In the genomic region with DNA sequence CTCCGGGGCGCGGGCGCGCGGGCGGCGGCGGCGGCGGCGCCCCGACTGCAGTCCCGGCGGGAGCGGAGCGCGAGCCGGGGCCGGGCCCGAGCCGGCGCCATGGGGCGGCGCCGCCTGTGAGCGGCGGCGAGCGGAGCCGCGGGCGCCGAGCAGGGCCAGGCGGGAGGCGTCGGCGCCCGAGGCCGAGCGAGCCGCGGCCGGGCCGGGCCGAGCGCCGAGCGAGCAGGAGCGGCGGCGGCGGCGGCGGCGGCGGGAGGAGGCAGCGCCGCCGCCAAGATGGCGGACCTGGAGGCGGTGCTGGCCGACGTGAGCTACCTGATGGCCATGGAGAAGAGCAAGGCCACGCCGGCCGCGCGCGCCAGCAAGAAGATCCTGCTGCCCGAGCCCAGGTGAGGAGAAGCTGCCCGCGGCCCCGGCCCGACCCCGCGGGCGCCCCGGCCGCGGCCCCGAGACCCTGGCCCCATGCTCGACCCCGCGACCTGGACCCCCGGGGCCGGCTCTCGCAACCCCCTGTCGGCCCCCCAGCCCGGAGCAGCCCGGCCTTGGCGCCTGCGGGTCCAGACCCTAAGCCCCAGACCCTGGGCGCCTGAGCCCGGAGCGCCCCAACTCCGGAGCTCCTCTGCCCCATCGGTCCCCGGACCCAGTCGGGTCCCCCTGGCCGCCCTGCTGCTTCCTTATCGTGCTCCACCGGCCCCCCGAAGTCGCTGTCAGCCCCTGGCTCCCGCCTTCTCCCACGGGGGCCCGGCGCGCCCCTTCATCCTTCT, we compare ENCODE assay signal across 8 cellular contexts. TPM values are rescaled to one million over a fixed set of nuclear protein-coding genes. Genes with fewer than 3 reads are reported as not detected.
DNase-seq lines count a peak whose midpoint lies in the region; ATAC-seq and TF ChIP-seq lines count a peak whose summit lies in the region.

A gene (plus strand): TSS at position 50 of the 764 bp plus-strand sequence. CDS start 227 bp downstream, at position 277.

- H3K27ac Mint-ChIP-seq in activated CD8-positive, alpha-beta T cell treated with anti-CD3 and anti-CD28 coated beads for 36 hours: peak within 1 kb of the TSS; percentile 97
- H3K27ac Mint-ChIP-seq in nephron progenitor cell: peak within 1 kb of the TSS; percentile 39

- H3K4me1 Mint-ChIP-seq in activated CD8-positive, alpha-beta T cell treated with anti-CD3 and anti-CD28 coated beads for 36 hours (ENCODE audit: low read depth): peaks cover 60% of the 10 kb centered on the region
- peaks cover 67% of the 10 kb centered on the region for H3K4me1 Mint-ChIP-seq in nephron progenitor cell

- H3K4me3 Mint-ChIP-seq in activated CD8-positive, alpha-beta T cell treated with anti-CD3 and anti-CD28 coated beads for 36 hours: peak within 1 kb of the TSS; percentile 90
- H3K4me3 Mint-ChIP-seq in nephron progenitor cell: peak within 1 kb of the TSS; percentile 98

- no peaks in the 10 kb centered on the region for H3K27me3 Mint-ChIP-seq in activated CD8-positive, alpha-beta T cell treated with anti-CD3 and anti-CD28 coated beads for 36 hours
- H3K27me3 Mint-ChIP-seq in nephron progenitor cell (ENCODE audit: low read depth, poor library complexity): peaks cover 11% of the 10 kb centered on the region

- CTCF ChIA-PET in BJ (lab: Yijun Ruan, JAX): interaction anchor here (0.7 to 2.5 kb wide), 10 partner anchors 22 to 116 kb away, joined by 3 to 31 read pairs (median 4); no protein-coding TSS in a partner anchor
- CTCF ChIA-PET in activated CD8-positive, alpha-beta T cell treated with anti-CD3 and anti-CD28 coated beads for 36 hours (lab: Charles Lee): interaction anchor here (0.7 to 7.1 kb wide), 11 partner anchors 11 to 115 kb away, joined by 3 to 65 read pairs (median 6); a partner anchor contains a TSS

- H3K36me3 Mint-ChIP-seq in activated CD8-positive, alpha-beta T cell treated with anti-CD3 and anti-CD28 coated beads for 36 hours (ENCODE audit: low read depth): peaks cover 45% of the 10 kb centered on the region
- H3K36me3 Mint-ChIP-seq in nephron progenitor cell (ENCODE audit: low read depth): no peaks in the 10 kb centered on the region

- TF ChIP-seq CTCF in BJ (IDR thresholded peaks at IDR 0.05; ENCODE audit: insufficient read depth, low read depth, low read length): no peak
- no peak for TF ChIP-seq CTCF in activated CD8-positive, alpha-beta T cell treated with anti-CD3 and anti-CD28 coated beads for 36 hours (IDR thresholded peaks at IDR 0.05)
- no peak for TF ChIP-seq CTCF in fibroblast of the aortic adventitia (IDR thresholded peaks at IDR 0.05; ENCODE audit: insufficient read depth, low read length)
- no peak for TF ChIP-seq CTCF in nephron progenitor cell (IDR thresholded peaks at IDR 0.05)

- intact Hi-C loops in activated CD8-positive, alpha-beta T cell treated with anti-CD3 and anti-CD28 coated beads for 36 hours (cut with micrococcal nuclease): no loop called here

- no peaks in the 10 kb centered on the region for H3K9me3 Mint-ChIP-seq in activated CD8-positive, alpha-beta T cell treated with anti-CD3 and anti-CD28 coated beads for 36 hours
- H3K9me3 Mint-ChIP-seq in nephron progenitor cell: no peaks in the 10 kb centered on the region

- no peaks in the 10 kb centered on the region for H3K27me3 ChIP-seq in BJ (ENCODE audit: control insufficient read depth, insufficient read depth, low read length)

- DNase-seq in BJ (ENCODE audit: low read depth) (no peak), NCI-H1048 (lab: John Stamatoyannopoulos, UW) (peak; percentile 28), fibroblast of the aortic adventitia (ENCODE audit: low read depth) (no peak), nephron progenitor cell (peak; percentile 61)
- peak; percentile 57 for DNase-seq in activated CD8-positive, alpha-beta T cell treated with anti-CD3 and anti-CD28 coated beads for 36 hours

- peak; percentile 3 for ATAC-seq in GM19035 (IDR thresholded peaks at IDR 0.05; ENCODE audit: unreplicated experiment)
- ATAC-seq in activated CD8-positive, alpha-beta T cell treated with anti-CD3 and anti-CD28 coated beads for 36 hours: peak; percentile 21
- ATAC-seq in GM21360 (IDR thresholded peaks at IDR 0.05; ENCODE audit: unreplicated experiment): no peak
- ATAC-seq in GM21529 (IDR thresholded peaks at IDR 0.05; ENCODE audit: unreplicated experiment): no peak

- peaks cover 9% of the 10 kb centered on the region for H3K36me3 ChIP-seq in BJ (ENCODE audit: control insufficient read depth, insufficient read depth, low read length)

- H3K4me3 ChIP-seq in BJ (ENCODE audit: low read depth, low read length) (peak within 1 kb of the TSS; percentile 81), fibroblast of the aortic adventitia (ENCODE audit: low read depth, low read length) (peak within 1 kb of the TSS; percentile 83)

- POLR2A ChIA-PET in BJ (lab: Charles Lee): no interaction called here
- POLR2A ChIA-PET in activated CD8-positive, alpha-beta T cell treated with anti-CD3 and anti-CD28 coated beads for 36 hours (lab: Charles Lee): interaction anchor here (1.0 to 19.8 kb wide), 9 partner anchors 11 to 85 kb away, joined by 3 to 308 read pairs (median 7); a partner anchor contains a TSS

RNA-seq across cellular contexts. Expression of the gene that starts here (rescaled TPM):
- 21.9 and 31.2 TPM in 2 replicates for polyA plus RNA-seq in BJ (2011; rRNA removed)
- polyA minus RNA-seq in BJ (2011; rRNA and poly(A)+ RNA removed): 62.1 and 64.5 TPM in 2 replicates
- 100 to 1,000 TPM; 303 to 305 TPM for total RNA-seq in activated CD8-positive, alpha-beta T cell treated with anti-CD3 and anti-CD28 coated beads for 36 hours
- total RNA-seq in fibroblast of the aortic adventitia (ENCODE audit: low replicate concordance): 10.1 and 21.5 TPM in 2 replicates

Comparison
In these comparisons a context has a peak if more than half of its experiments do, and no peak if none do; other contexts are left out.
1. RNA of the gene that starts here (total RNA-seq): 303 to 305 TPM in activated CD8-positive, alpha-beta T cell treated with anti-CD3 and anti-CD28 coated beads for 36 hours; 10.1 to 21.5 TPM in fibroblast of the aortic adventitia; every median in the first group is over 10 times any median in the second.
2. DNase-seq: peak in NCI-H1048 (single experiment), activated CD8-positive, alpha-beta T cell treated with anti-CD3 and anti-CD28 coated beads for 36 hours (single experiment) and nephron progenitor cell (single experiment); none in BJ (single experiment) and fibroblast of the aortic adventitia (single experiment).
3. ATAC-seq: peak in GM19035 (single experiment) and activated CD8-positive, alpha-beta T cell treated with anti-CD3 and anti-CD28 coated beads for 36 hours (single experiment); none in GM21360 (single experiment) and GM21529 (single experiment).